Comparison of ENCODE assay signal across 8 cellular contexts in the genomic region with DNA sequence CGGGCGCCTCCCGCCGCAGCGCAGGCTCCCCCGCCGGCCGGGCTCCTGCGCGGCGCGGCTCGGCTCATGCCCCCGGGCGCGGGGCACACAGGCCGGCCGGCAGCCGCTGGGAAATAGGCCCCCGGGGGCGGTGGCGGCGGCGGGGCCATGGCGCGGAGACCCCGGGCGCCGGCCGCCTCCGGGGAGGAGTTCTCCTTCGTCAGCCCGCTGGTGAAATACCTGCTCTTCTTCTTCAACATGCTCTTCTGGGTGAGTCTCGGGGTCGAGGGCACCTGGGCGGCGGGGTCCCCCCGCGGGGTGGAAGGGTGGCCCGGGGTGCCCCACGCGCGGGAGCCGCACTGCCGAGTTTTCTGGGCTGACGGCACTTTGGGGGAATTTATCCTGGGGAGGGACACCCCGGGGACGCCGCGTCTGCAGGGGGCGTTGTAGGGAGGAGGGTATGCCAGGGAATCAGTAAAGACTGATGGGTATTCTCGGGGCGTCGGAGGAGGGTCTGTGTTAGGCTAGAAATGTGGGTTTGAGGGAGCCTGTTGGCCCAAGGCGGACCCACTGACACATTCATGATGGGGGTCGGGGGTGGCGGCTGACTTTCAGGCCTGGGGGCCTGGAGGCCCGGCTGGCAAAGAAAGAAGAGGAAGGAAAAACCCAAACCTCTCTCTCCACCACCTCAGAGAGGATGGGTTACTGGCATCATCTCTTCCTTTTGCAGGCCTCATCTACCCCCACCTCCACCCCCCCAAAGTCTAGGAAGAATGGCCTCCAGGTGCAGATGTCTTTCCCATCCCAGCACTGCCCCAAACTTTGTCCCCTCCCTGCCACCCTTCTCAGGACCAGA. TPM values are rescaled to one million over a fixed set of nuclear protein-coding genes. Genes with fewer than 3 reads are reported as not detected.
DNase-seq lines count a peak whose midpoint lies in the region; ATAC-seq, FAIRE-seq and TF ChIP-seq lines count a peak whose summit lies in the region.

No MANE protein-coding gene starts in this region.

- BruUV-seq in endothelial cell of umbilical vein (replicated peaks; lab: Mats Ljungman, UMichigan), result no TSS peak

- H3K27ac ChIP-seq in endothelial cell of umbilical vein (ENCODE audit: insufficient read depth, low read depth, low read length) (no peak overlapping the region), psoas muscle (no peak overlapping the region)

- CTCF ChIA-PET in endothelial cell of umbilical vein (lab: Charles Lee), result interaction anchor here (1.1 to 5.4 kb wide), 2 partner anchors 11 to 19 kb away, joined by 4 to 50 read pairs; no protein-coding TSS in a partner anchor

- no peak for FAIRE-seq in endothelial cell of umbilical vein (lab: Jason Lieb, UNC)

- H3K36me3 ChIP-seq in endothelial cell of umbilical vein (ENCODE audit: control insufficient read depth in 2 of 2, extremely low read depth in 1 of 2, insufficient read depth in 2 of 2, low read length in 2 of 2), result no peaks in the 10 kb centered on the region
- H3K36me3 ChIP-seq in psoas muscle (ENCODE audit: insufficient read depth in 1 of 2, low read depth in 1 of 2), result no peaks in the 10 kb centered on the region

- H3K4me2 ChIP-seq in endothelial cell of umbilical vein (ENCODE audit: insufficient read depth, low read length), result peak overlapping the region; percentile 57

- no peaks in the 10 kb centered on the region for H3K36me3 Mint-ChIP-seq in T-helper 2 cell treated with Interferon-gamma antibody and Interleukin-4, amounts not matched to agents 5 μg/mL and 100 μg/mL, for 36 hours (ENCODE audit: low read depth)

- no peaks in the 10 kb centered on the region for H3K9me1 ChIP-seq in endothelial cell of umbilical vein (replicated peaks; ENCODE audit: control insufficient read depth, extremely low read depth, insufficient read depth, low read length)

- TF ChIP-seq CTCF in endothelial cell of umbilical vein (IDR thresholded peaks at IDR 0.05; ENCODE audit: extremely low read depth in 1 of 2, insufficient read depth in 1 of 2, low read depth in 1 of 2, low read length in 2 of 2) (peak; percentile 3 to 15), psoas muscle (IDR thresholded peaks at IDR 0.05) (no peak)

- H3K27me3 ChIP-seq in endothelial cell of umbilical vein (ENCODE audit: control insufficient read depth in 2 of 2, insufficient read depth in 2 of 2, low read length in 2 of 2), result peaks cover 39 to 43% of the 10 kb centered on the region in 2 experiments
- peaks cover 0 to 9% (median 0%) of the 10 kb centered on the region in 3 donors for H3K27me3 ChIP-seq in psoas muscle (ENCODE audit: insufficient read depth in 3 of 3, low read length in 2 of 3)

- peaks cover 11% of the 10 kb centered on the region for H3K4me1 Mint-ChIP-seq in T-helper 2 cell treated with Interferon-gamma antibody and Interleukin-4, amounts not matched to agents 5 μg/mL and 100 μg/mL, for 36 hours (ENCODE audit: low read depth)

- H3K79me2 ChIP-seq in endothelial cell of umbilical vein (ENCODE audit: control insufficient read depth, insufficient read depth, low read length), result no peaks in the 10 kb centered on the region

- peak; percentile 16 for ATAC-seq in GM18505 (IDR thresholded peaks at IDR 0.05; ENCODE audit: unreplicated experiment)
- ATAC-seq in HG02884 (IDR thresholded peaks at IDR 0.05; ENCODE audit: unreplicated experiment), result peak; percentile 16
- ATAC-seq in psoas muscle, result peak in 2 of 4 donors; percentile 7 to 22

- peak overlapping the region; percentile 37 for H2AFZ ChIP-seq in endothelial cell of umbilical vein (ENCODE audit: low read depth, low read length)

- H3K4me3 Mint-ChIP-seq in T-helper 2 cell treated with Interferon-gamma antibody and Interleukin-4, amounts not matched to agents 5 μg/mL and 100 μg/mL, for 36 hours, result peak overlapping the region; percentile 73

- H3K9ac ChIP-seq in endothelial cell of umbilical vein (replicated peaks; ENCODE audit: extremely low read depth, insufficient read depth, low read length), result no peak overlapping the region

- intact Hi-C loops in endothelial cell of umbilical vein (cut with micrococcal nuclease) (no loop called here), psoas muscle (cut with DNase I) (no loop called here)

- H4K20me1 ChIP-seq in endothelial cell of umbilical vein (replicated peaks; ENCODE audit: control insufficient read depth, extremely low read depth, insufficient read depth, low read length), result no peaks in the 10 kb centered on the region

- TF ChIP-seq POLR2A in GM18505 (IDR thresholded peaks at IDR 0.05; ENCODE audit: borderline replicate concordance, extremely low read depth, insufficient read depth, insufficient read length) (no peak), endothelial cell of umbilical vein (IDR thresholded peaks at IDR 0.05; ENCODE audit: low read depth, low read length) (no peak)

- no peaks in the 10 kb centered on the region for H3K9me3 Mint-ChIP-seq in T-helper 2 cell treated with Interferon-gamma antibody and Interleukin-4, amounts not matched to agents 5 μg/mL and 100 μg/mL, for 36 hours

- peak overlapping the region in 2 of 3 experiments; percentile 27 to 28 for H3K4me3 ChIP-seq in endothelial cell of umbilical vein (replicated peaks in 1 of 3; ENCODE audit: insufficient read depth in 1 of 3, low read depth in 1 of 3, low read length in 3 of 3)
- H3K4me3 ChIP-seq in psoas muscle, result peak overlapping the region; percentile 71

- dilution Hi-C loops in endothelial cell of umbilical vein (cut with MboI; ENCODE audit: extremely low pct_ligation_motif_present, low sequenced_read_pairs), result no loop called here

- H3K27ac Mint-ChIP-seq in T-helper 2 cell treated with Interferon-gamma antibody and Interleukin-4, amounts not matched to agents 5 μg/mL and 100 μg/mL, for 36 hours, result no peak overlapping the region

- no peaks in the 10 kb centered on the region for H3K9me3 ChIP-seq in endothelial cell of umbilical vein (replicated peaks; ENCODE audit: control insufficient read depth, insufficient read depth, low read length)
- no peaks in the 10 kb centered on the region for H3K9me3 ChIP-seq in psoas muscle

- peaks cover 36% of the 10 kb centered on the region for H3K27me3 Mint-ChIP-seq in T-helper 2 cell treated with Interferon-gamma antibody and Interleukin-4, amounts not matched to agents 5 μg/mL and 100 μg/mL, for 36 hours (ENCODE audit: low read depth)

- POLR2A ChIA-PET in endothelial cell of umbilical vein (lab: Charles Lee), result no interaction called here

- WGBS in psoas muscle, 3 donors, result 9 to 15% (median 9%) methylated on average over 38 to 58 of the region's 58 CpGs

- DNase-seq in T-helper 2 cell treated with Interferon-gamma antibody and Interleukin-4, amounts not matched to agents 5 μg/mL and 100 μg/mL, for 36 hours (ENCODE audit: low spot score), result no peak
- DNase-seq in endothelial cell of umbilical vein (ENCODE audit: low read depth, low spot score), result no peak
- no peak for DNase-seq in psoas muscle
- DNase-seq in NCI-H510A treated with DMSO at 0.1 percent for 48 hours (lab: John Stamatoyannopoulos, UW), result no peak
- DNase-seq in NCI-H1417 (lab: John Stamatoyannopoulos, UW), result no peak
- DNase-seq in NCI-H510A (lab: John Stamatoyannopoulos, UW), result no peak

- H3K4me1 ChIP-seq in endothelial cell of umbilical vein (ENCODE audit: control insufficient read depth, extremely low read depth, insufficient read depth, low read length), result peaks cover 9% of the 10 kb centered on the region
- peaks cover 9% of the 10 kb centered on the region for H3K4me1 ChIP-seq in psoas muscle

TF ChIP-seq in endothelial cell of umbilical vein, 7 proteins besides CTCF, POLR2A, EP300 and RAD21:
- TF ChIP-seq POLR2AphosphoS5 (IDR thresholded peaks at IDR 0.05; ENCODE audit: insufficient read depth, low read depth, low read length) (no peak), FOS (IDR thresholded peaks at IDR 0.05; ENCODE audit: borderline replicate concordance, insufficient read depth, low read length) (no peak), EZH2 (IDR thresholded peaks at IDR 0.05; ENCODE audit: borderline replicate concordance, low read depth, low read length, severe bottlenecking) (peak; percentile 26), JUN (IDR thresholded peaks at IDR 0.05; ENCODE audit: borderline replicate concordance, insufficient read depth, insufficient read length, low read depth) (no peak), MAX (IDR thresholded peaks at IDR 0.05; ENCODE audit: insufficient read depth, insufficient read length) (no peak), MYC (IDR thresholded peaks at IDR 0.05; ENCODE audit: low read depth, low read length) (no peak), GATA2 (IDR thresholded peaks at IDR 0.05; ENCODE audit: insufficient read depth, insufficient read length, low read depth, low read length) (no peak)

RNA-seq across cellular contexts. Expression of gene TSPAN33, which starts 0.5 kb away (rescaled TPM):
- total RNA-seq in endothelial cell of umbilical vein, result 0.16 TPM in 1 of 2 replicates, not detected in the other
- polyA plus RNA-seq in endothelial cell of umbilical vein, result 0.21 and 0.32 TPM in 2 replicates
- 0.31 and 0.42 TPM in 2 replicates for polyA plus RNA-seq in endothelial cell of umbilical vein (2011; cell fraction: cytosol; rRNA removed)
- 0.24 TPM in 1 of 2 replicates, not detected in the other for polyA plus RNA-seq in endothelial cell of umbilical vein (2011; cell fraction: nucleus; rRNA removed)
- polyA plus RNA-seq in endothelial cell of umbilical vein (2012), result 0.58 and 0.80 TPM in 2 replicates
- 0.45 and 0.73 TPM in 2 replicates for polyA minus RNA-seq in endothelial cell of umbilical vein
- 2.0 TPM for polyA minus RNA-seq in endothelial cell of umbilical vein (2011; cell fraction: cytosol; rRNA and poly(A)+ RNA removed)
- polyA minus RNA-seq in endothelial cell of umbilical vein (2011; cell fraction: nucleus; rRNA and poly(A)+ RNA removed), result not detected in 2 replicates
- total RNA-seq in psoas muscle, result 10 to 100 TPM in 2 of 4 donors, 1 to 10 TPM in 2; 9.1 to 15.4 (median 12.1) TPM
- 1 to 10 TPM; 2.2 to 6.6 (median 4.7) TPM for polyA plus RNA-seq in psoas muscle

RNA-seq across cellular contexts. Expression of gene SMO, which starts 43.4 kb away (rescaled TPM):
- total RNA-seq in endothelial cell of umbilical vein, result 13.0 and 13.2 TPM in 2 replicates
- polyA plus RNA-seq in endothelial cell of umbilical vein, result 16.4 and 16.5 TPM in 2 replicates
- 10.2 and 12.0 TPM in 2 replicates for polyA plus RNA-seq in endothelial cell of umbilical vein (2011; cell fraction: cytosol; rRNA removed)
- polyA plus RNA-seq in endothelial cell of umbilical vein (2011; cell fraction: nucleus; rRNA removed), result 27.0 and 29.9 TPM in 2 replicates
- 7.3 and 12.4 TPM in 2 replicates for polyA plus RNA-seq in endothelial cell of umbilical vein (2012)
- polyA minus RNA-seq in endothelial cell of umbilical vein, result 20.3 and 27.1 TPM in 2 replicates
- polyA minus RNA-seq in endothelial cell of umbilical vein (2011; cell fraction: cytosol; rRNA and poly(A)+ RNA removed), result not detected
- 8.1 and 9.0 TPM in 2 replicates for polyA minus RNA-seq in endothelial cell of umbilical vein (2011; cell fraction: nucleus; rRNA and poly(A)+ RNA removed)
- total RNA-seq in psoas muscle, result 1 to 10 TPM; 1.4 to 6.0 (median 2.6) TPM
- 1 to 10 TPM in 1 of 3 donors, under 1 TPM in 2; 0.52 to 1.1 (median 0.93) TPM for polyA plus RNA-seq in psoas muscle
